ENCODE assay signal across 28 cellular contexts in the genomic region with DNA sequence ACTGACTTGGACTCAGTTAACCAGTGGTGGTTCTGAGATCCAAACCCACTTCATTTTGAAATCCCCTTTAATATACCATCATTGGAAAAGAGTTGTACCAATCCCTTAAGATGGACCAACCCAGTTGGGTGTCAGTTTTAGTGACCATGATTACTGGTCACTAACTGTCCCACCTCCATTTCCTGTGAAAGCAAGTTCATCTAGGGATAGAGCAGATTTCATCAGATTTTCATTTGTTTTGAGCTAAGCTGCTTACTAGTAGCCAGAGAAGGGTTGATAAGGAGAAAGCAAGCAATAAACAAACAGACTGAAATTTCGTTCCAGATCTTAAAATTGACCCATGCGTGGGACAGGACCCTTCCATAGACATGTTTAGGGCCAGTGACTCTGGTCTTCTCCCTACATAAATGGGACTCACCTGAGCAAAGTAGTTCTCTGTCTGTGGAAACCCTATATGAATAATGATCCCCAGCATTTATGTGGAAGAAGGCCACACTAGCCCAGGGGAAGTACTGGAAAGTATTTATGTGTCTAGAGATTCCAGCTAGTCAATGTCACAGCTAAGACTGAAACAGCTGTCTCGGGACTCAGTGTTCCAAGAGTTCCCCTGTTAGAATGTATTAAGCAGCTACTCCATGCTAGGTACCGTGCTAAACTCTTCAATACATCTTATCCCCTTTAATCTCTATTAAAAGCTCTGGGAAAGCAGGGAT.
A peak's percentile ranks its signal among the peaks of the same experiment; 100 is the strongest.
DNase-seq lines count a peak whose midpoint lies in the region; ATAC-seq, FAIRE-seq and TF ChIP-seq lines count a peak whose summit lies in the region.
"Had no signal": no experiment of that assay in that cellular context is flagged by ENCODE, and none has a peak within 500 bp of the region (broad histone marks: within the 10 kb centered on the region; RNA-seq: fewer than 3 reads in every experiment).

No MANE protein-coding gene starts in this region.

- intact Hi-C loops in IMR-90 (cut with micrococcal nuclease), result no loop called here
- intact Hi-C loops in HepG2 (cut with micrococcal nuclease; ENCODE audit: unreplicated experiment), result no loop called here
- intact Hi-C loops in psoas muscle (cut with DNase I), result no loop called here
- intact Hi-C loops in Right ventricle myocardium superior (cut with DNase I), result no loop called here

- H2BK20ac ChIP-seq in IMR-90 (ENCODE audit: low read depth, low read length), result peak overlapping the region; percentile 29; the same call in 1 of the 2 replicates

- POLR2A ChIA-PET in IMR-90 (lab: Charles Lee; ENCODE audit: unreplicated experiment), result no interaction called here
- POLR2A ChIA-PET in HepG2 (lab: Yijun Ruan, JAX), result interaction anchor here (0.8 to 2.8 kb wide), 6 partner anchors 14 to 196 kb away, joined by 3 to 9 read pairs (median 4); a partner anchor contains a TSS

- TF ChIP-seq POLR2A in IMR-90 (IDR thresholded peaks at IDR 0.05; ENCODE audit: low read depth, low read length), result no peak
- no peak for TF ChIP-seq POLR2A in HepG2 (IDR thresholded peaks at IDR 0.05; ENCODE audit: insufficient read depth in 1 of 2, low read depth in 2 of 2, low read length in 2 of 2)

- H3K79me1 ChIP-seq in IMR-90 (ENCODE audit: low read depth in 1 of 2, low read length in 2 of 2), result no peaks in the 10 kb centered on the region

- H3K4ac ChIP-seq in IMR-90 (ENCODE audit: low read depth, low read length), result no peak overlapping the region; the same call in 1 of the 2 replicates

- H3K4me2 ChIP-seq in IMR-90 (ENCODE audit: low read depth, low read length) (no peak overlapping the region), HepG2 (ENCODE audit: low read depth, low read length) (no peak overlapping the region)
- H3K4me2 ChIP-seq: BLaER1, PC-9, SK-N-SH had no signal

- in situ Hi-C loops in IMR-90 (cut with MboI; ENCODE audit: low sequenced_read_pairs) (no loop called here), HepG2 (cut with HindIII; ENCODE audit: extremely low pct_ligation_motif_present, low pct_unique_long_range_greater_than_20kb) (no loop called here)

- WGBS in IMR-90 (ENCODE audit: extremely low coverage in 2 of 2, insufficient read length in 1 of 2), 2 experiments, result 70% methylated on average over 2 of the region's 4 CpGs; no CpG with 5 or more reads in 1 of the 2 experiments
- 55% methylated on average over 3 of the region's 4 CpGs for WGBS in HepG2 (ENCODE audit: low lambda C conversion rate)
- WGBS in psoas muscle, 3 donors, result 26 to 53% (median 32%) methylated on average over 4 of the region's 4 CpGs

- H4K20me1 ChIP-seq in IMR-90 (ENCODE audit: insufficient read depth, low read length), result no peaks in the 10 kb centered on the region
- no peaks in the 10 kb centered on the region for H4K20me1 ChIP-seq in HepG2 (ENCODE audit: insufficient read depth, low read length)
- H4K20me1 ChIP-seq: BLaER1 had no signal

- no peak overlapping the region for H2AK5ac ChIP-seq in IMR-90 (ENCODE audit: low read depth, low read length)

- H3K18ac ChIP-seq in IMR-90 (ENCODE audit: low read depth, low read length), result no peak overlapping the region

- H3K36me3 ChIP-seq in IMR-90 (ENCODE audit: control insufficient read depth, insufficient read depth, low read length) (no peaks in the 10 kb centered on the region), HepG2 (replicated peaks in 1 of 2; ENCODE audit: control insufficient read depth in 1 of 2, insufficient read depth in 2 of 2, low read length in 2 of 2) (no peaks in the 10 kb centered on the region), psoas muscle (ENCODE audit: insufficient read depth in 1 of 2, low read depth in 1 of 2) (no peaks in the 10 kb centered on the region)
- H3K36me3 ChIP-seq: BLaER1 had no signal

- no peak overlapping the region for H4K8ac ChIP-seq in IMR-90 (ENCODE audit: low read depth in 2 of 2, low read length in 2 of 2)

- H3K9me3 ChIP-seq in IMR-90 (ENCODE audit: control insufficient read depth, insufficient read depth, low read length) (no peaks in the 10 kb centered on the region), HepG2 (ENCODE audit: low read length) (no peaks in the 10 kb centered on the region), psoas muscle (no peaks in the 10 kb centered on the region)
- H3K9me3 ChIP-seq: BLaER1, Caco-2, SK-N-SH had no signal

- H3K56ac ChIP-seq in IMR-90 (ENCODE audit: extremely low read depth, insufficient read depth, low read length), result no peak overlapping the region

- no peak overlapping the region for H2BK15ac ChIP-seq in IMR-90 (ENCODE audit: low read depth, low read length)

- H3K27ac ChIP-seq in IMR-90 (ENCODE audit: insufficient read depth, low read length) (no peak overlapping the region), HepG2 (ENCODE audit: extremely low read length, insufficient read depth, low read length) (no peak overlapping the region), psoas muscle (peak overlapping the region; percentile 56)
- H3K27ac ChIP-seq: BLaER1, GM23248, PC-9 had no signal

- no peak overlapping the region for H3K14ac ChIP-seq in IMR-90 (replicated peaks; ENCODE audit: low read depth, low read length)

- no peak overlapping the region for H2AK9ac ChIP-seq in IMR-90 (replicated peaks; ENCODE audit: low read depth, low read length, poor library complexity)

- TF ChIP-seq EP300 in HepG2 (IDR thresholded peaks at IDR 0.05; ENCODE audit: low read depth in 2 of 2, low read length in 2 of 2) (no peak), HepG2 (CRISPR knock-in tag; IDR thresholded peaks at IDR 0.05; ENCODE audit: borderline replicate concordance) (no peak)

- H3K79me2 ChIP-seq in HepG2 (ENCODE audit: insufficient read depth, low read length), result no peaks in the 10 kb centered on the region

- BruUV-seq in IMR-90 (replicated peaks; lab: Mats Ljungman, UMichigan) (no TSS peak), HepG2 (replicated peaks; lab: Mats Ljungman, UMichigan) (no TSS peak)

- H2AFZ ChIP-seq in IMR-90 (replicated peaks; ENCODE audit: low read length, poor library complexity), result no peak overlapping the region
- no peak overlapping the region for H2AFZ ChIP-seq in HepG2 (ENCODE audit: low read length)
- H2AFZ ChIP-seq: GM23248, PC-9 had no signal

- TF ChIP-seq RAD21 in IMR-90 (IDR thresholded peaks at IDR 0.05; ENCODE audit: low read length) (no peak), HepG2 (CRISPR knock-in tag; IDR thresholded peaks at IDR 0.05) (no peak)

- peaks cover 4% of the 10 kb centered on the region for H3K9me1 ChIP-seq in IMR-90 (ENCODE audit: insufficient read depth, low read length)

- no peak overlapping the region for H4K5ac ChIP-seq in IMR-90 (ENCODE audit: low read depth, low read length)

- H3K23ac ChIP-seq in IMR-90 (ENCODE audit: low read depth, low read length), result no peak overlapping the region

- dilution Hi-C loops in IMR-90 (cut with HindIII; ENCODE audit: low sequenced_read_pairs, unreplicated experiment), result no loop called here

- no peak overlapping the region for H2BK5ac ChIP-seq in IMR-90 (ENCODE audit: low read depth, low read length, poor library complexity, severe bottlenecking)

- no peaks in the 10 kb centered on the region; the same call in 1 of the 2 replicates for H3K27me3 ChIP-seq in IMR-90 (ENCODE audit: control insufficient read depth, insufficient read depth, low read length)
- no peaks in the 10 kb centered on the region for H3K27me3 ChIP-seq in HepG2 (ENCODE audit: control insufficient read depth in 1 of 2, insufficient read depth in 2 of 2, low read length in 2 of 2)
- H3K27me3 ChIP-seq in psoas muscle (ENCODE audit: insufficient read depth in 3 of 3, low read length in 2 of 3), result no peaks in the 10 kb centered on the region
- H3K27me3 ChIP-seq: BLaER1 had no signal

- no peak overlapping the region for H3K4me3 ChIP-seq in IMR-90 (ENCODE audit: insufficient read depth, low read depth, low read length)
- H3K4me3 ChIP-seq in HepG2 (replicated peaks in 1 of 3; ENCODE audit: insufficient read depth in 1 of 3, low read depth in 2 of 3, low read length in 3 of 3), result no peak overlapping the region
- H3K4me3 ChIP-seq in psoas muscle, result no peak overlapping the region
- H3K4me3 ChIP-seq: BLaER1, GM23248, K562, PC-9 had no signal

- H3K9ac ChIP-seq in IMR-90 (ENCODE audit: low read depth, low read length) (no peak overlapping the region), HepG2 (ENCODE audit: insufficient read depth, low read depth, low read length) (no peak overlapping the region)
- H3K9ac ChIP-seq: BLaER1, GM23248, SK-N-SH had no signal

- no peak for ATAC-seq in IMR-90 (ENCODE audit: low read depth)
- no peak for ATAC-seq in HepG2
- ATAC-seq in psoas muscle, result peak; percentile 60 to 88 (median 82)
- no peak for ATAC-seq in Right ventricle myocardium superior (ENCODE audit: poor library complexity)
- ATAC-seq in HG02798 (IDR thresholded peaks at IDR 0.05; ENCODE audit: poor library complexity, unreplicated experiment), result no peak
- ATAC-seq: K562 had no signal

- FAIRE-seq in HepG2 (lab: Jason Lieb, UNC), result no peak
- FAIRE-seq: GM12892, GM18507, K562 had no signal

- DNase-seq in IMR-90 (no peak), NCI-H82 treated with DMSO at 0.1 percent for 48 hours (lab: John Stamatoyannopoulos, UW; ENCODE audit: unreplicated experiment) (peak; percentile 25), HepG2 (ENCODE audit: low spot score) (no peak), psoas muscle (no peak), Right ventricle myocardium superior (no peak), NCI-H345 treated with DMSO at 0.1 percent for 48 hours (lab: John Stamatoyannopoulos, UW; ENCODE audit: unreplicated experiment) (no peak)
- DNase-seq in activated CD8-positive, alpha-beta memory T cell treated with anti-CD3 and anti-CD28 coated beads for 24 hours, result no peak
- DNase-seq: Caco-2; CD4-positive, alpha-beta T cell; DND-41; GM23248; H9; HFFc6; MM.1S; NCI-H1048; NCI-H1436; NCI-H187 treated with DMSO at 0.1 percent for 48 hours; NCI-H510A; NCI-H774; PC-9; RPMI8226; SIG-M5; SK-N-SH had no signal

- no peak overlapping the region for H2BK120ac ChIP-seq in IMR-90 (ENCODE audit: low read depth, low read length)

- CTCF ChIA-PET in IMR-90 (lab: Yijun Ruan, JAX) (interaction anchor here (0.6 to 2.3 kb wide), 3 partner anchors 14 to 194 kb away, joined by 3 to 6 read pairs (median 5); no protein-coding TSS in a partner anchor), HepG2 (lab: Yijun Ruan, JAX; ENCODE audit: low intra/inter-chr PET ratio, low total read pairs) (no interaction called here)

- H3K4me1 ChIP-seq in IMR-90 (ENCODE audit: control insufficient read depth, insufficient read depth, low read length), result peaks cover 7% of the 10 kb centered on the region
- H3K4me1 ChIP-seq in HepG2 (ENCODE audit: insufficient read depth, low read length), result peaks cover 65% of the 10 kb centered on the region
- peaks cover 32% of the 10 kb centered on the region for H3K4me1 ChIP-seq in psoas muscle

- no peak overlapping the region; the same call in 1 of the 2 replicates for H4K91ac ChIP-seq in IMR-90 (ENCODE audit: insufficient read depth, low read depth, low read length)

- TF ChIP-seq CTCF in IMR-90 (conservative IDR thresholded peaks at IDR 0.05; ENCODE audit: low read depth, low read length) (no peak), HepG2 (CRISPR knock-in tag; IDR thresholded peaks at IDR 0.05) (no peak), psoas muscle (IDR thresholded peaks at IDR 0.05) (no peak)

TF ChIP-seq in IMR-90, 13 proteins besides CTCF, POLR2A, EP300 and RAD21 (continues in another document):
- TF ChIP-seq CEBPB (IDR thresholded peaks at IDR 0.05; ENCODE audit: low read depth, low read length), result no peak

TF ChIP-seq in HepG2, 621 proteins besides CTCF, POLR2A, EP300 and RAD21 (continues in another document):
- no peak for TF ChIP-seq RNF2 (conservative IDR thresholded peaks at IDR 0.05; ENCODE audit: low read depth)

Comparison
In these comparisons a context has a peak if more than half of its experiments do, and no peak if none do; other contexts are left out.
1. ATAC-seq: peak in psoas muscle (4 of 4); none in IMR-90 (single experiment), HepG2 (single experiment), Right ventricle myocardium superior (single experiment) and HG02798 (single experiment).